8 cellular contexts compared by ENCODE assay signal in genomic region chr11:60985991-60986915, GRCh38. TPM values are rescaled to one million over a fixed set of nuclear protein-coding genes. Genes with fewer than 3 reads are reported as not detected.
DNase-seq lines count a peak whose midpoint lies in the region; ATAC-seq and TF ChIP-seq lines count a peak whose summit lies in the region.

No MANE protein-coding gene starts in this region.

- ATAC-seq in foreskin keratinocyte (peak; percentile 89), left lobe of liver (no peak), HG02938 (IDR thresholded peaks at IDR 0.05; ENCODE audit: unreplicated experiment) (no peak)

- peak overlapping the region; percentile 28 for H3K27ac ChIP-seq in foreskin keratinocyte

- H3K4me1 ChIP-seq in foreskin keratinocyte = peaks cover 8% of the 10 kb centered on the region

- TF ChIP-seq POLR2A in NB4 (IDR thresholded peaks at IDR 0.05; ENCODE audit: extremely low read depth, insufficient read length) = no peak

- H3K4me3 ChIP-seq in NB4 (ENCODE audit: low read depth, low read length) = no peak overlapping the region

- H3K27me3 ChIP-seq in foreskin keratinocyte = peaks cover 15% of the 10 kb centered on the region

- TF ChIP-seq CTCF in NB4 (IDR thresholded peaks at IDR 0.05; ENCODE audit: low read depth, low read length) (no peak), foreskin keratinocyte (conservative IDR thresholded peaks at IDR 0.05) (no peak)

- peak; percentile 68 for DNase-seq in NB4 (ENCODE audit: low read depth)
- DNase-seq in activated CD8-positive, alpha-beta memory T cell treated with anti-CD3 and anti-CD28 coated beads, Interleukin-2, amount 50 U/mL, for 4 hours = peak; percentile 87
- DNase-seq in foreskin keratinocyte = peak; percentile 80
- DNase-seq in stimulated activated CD8-positive, alpha-beta memory T cell treated with anti-CD3 and anti-CD28 coated beads, Interleukin-7, amount 100 ng/mL, for 48 hours (ENCODE audit: extremely low read depth in 1 of 2, low read depth in 1 of 2) = peak; percentile 78 to 95
- DNase-seq in cortex of kidney (lab: John Stamatoyannopoulos, UW) = no peak
- DNase-seq in left lobe of liver (ENCODE audit: low spot score) = no peak
- DNase-seq in GF-D8 (lab: John Stamatoyannopoulos, UW) = no peak

RNA-seq across cellular contexts. Expression of gene CD6, which starts 14.8 kb away (rescaled TPM):
- total RNA-seq in foreskin keratinocyte = 0.14 and 0.18 TPM in 2 replicates
- 0.07 and 0.16 TPM in 2 replicates for polyA plus RNA-seq in foreskin keratinocyte
- total RNA-seq in left lobe of liver = 0.83 TPM

RNA-seq across cellular contexts. Expression of gene SLC15A3, which starts 34.3 kb away (rescaled TPM):
- total RNA-seq in foreskin keratinocyte (2.6 and 7.5 TPM in 2 replicates), left lobe of liver (8.8 TPM)
- polyA plus RNA-seq in foreskin keratinocyte = 2.4 and 10.3 TPM in 2 replicates

Comparison
In these comparisons a context has a peak if more than half of its experiments do, and no peak if none do; other contexts are left out.
1. DNase-seq: peak in NB4 (single experiment), activated CD8-positive, alpha-beta memory T cell treated with anti-CD3 and anti-CD28 coated beads, Interleukin-2, amount 50 U/mL, for 4 hours (single experiment), foreskin keratinocyte (2 of 2) and stimulated activated CD8-positive, alpha-beta memory T cell treated with anti-CD3 and anti-CD28 coated beads, Interleukin-7, amount 100 ng/mL, for 48 hours (2 of 2); none in cortex of kidney (single experiment), left lobe of liver (single experiment) and GF-D8 (single experiment).